In the genomic region with DNA sequence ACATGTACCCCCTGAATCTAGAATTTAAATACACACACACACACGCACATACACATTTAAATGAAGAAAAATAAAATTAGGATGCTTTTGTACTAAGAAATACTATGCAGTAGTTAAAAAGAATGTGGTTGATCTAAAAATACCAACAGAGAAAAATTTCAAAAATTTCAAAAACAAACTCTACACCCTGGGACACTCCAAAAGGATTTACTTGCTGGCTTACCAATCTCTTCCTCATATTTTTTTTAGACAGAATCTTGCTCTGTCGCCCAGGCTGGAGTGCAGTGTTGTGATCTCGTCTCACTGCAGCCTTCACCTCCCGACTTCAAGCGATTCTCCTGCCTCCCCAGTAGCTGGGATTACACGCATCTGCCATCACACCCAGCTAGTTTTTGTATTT, we compare ENCODE assay signal across 21 cellular contexts.
"Had no signal": no experiment of that assay in that cellular context is flagged by ENCODE, and none has a peak within 500 bp of the region (broad histone marks: within the 10 kb centered on the region; RNA-seq: fewer than 3 reads in every experiment).

No MANE protein-coding gene starts in this region.

- H3K27me3 Mint-ChIP-seq: naive thymus-derived CD8-positive, alpha-beta T cell; T-cell had no signal

- H3K9me3 ChIP-seq: gastroesophageal sphincter, ovary, psoas muscle, right atrium auricular region, stomach had no signal

- H3K4me1 ChIP-seq: gastroesophageal sphincter, psoas muscle, right atrium auricular region, stomach had no signal

- DNase-seq: activated CD4-positive, alpha-beta T cell treated with anti-CD3 and anti-CD28 coated beads, Interleukin-2, amount 50 U/mL, for 1 hour; activated CD4-positive, CD25-positive, alpha-beta regulatory T cell treated with anti-CD3 and anti-CD28 coated beads, Interleukin-2, amount 50 U/mL, for 72 hours; activated CD8-positive, alpha-beta T cell treated with anti-CD3 and anti-CD28 coated beads, Interleukin-2, amount 10 ng/mL, durations not matched to agents 7 days and 5 days; brain microvascular endothelial cell; caudate nucleus; head of caudate nucleus; hypothalamus; naive thymus-derived CD8-positive, alpha-beta T cell; psoas muscle; stimulated activated CD4-positive, alpha-beta T cell treated with anti-CD3 and anti-CD28 coated beads, Interleukin-2, amount 100 ng/mL, for 24 hours; stomach; T-cell; WERI-Rb-1 had no signal

- H3K27ac Mint-ChIP-seq: activated CD8-positive, alpha-beta T cell treated with anti-CD3 and anti-CD28 coated beads, Interleukin-2, amount 10 ng/mL, durations not matched to agents 7 days and 5 days; activated naive CD4-positive, alpha-beta T cell treated with anti-CD3 and anti-CD28 coated beads, Interleukin-2, amount 50 U/mL, for 72 hours; activated T-helper 1 cell treated with anti-CD3 and anti-CD28 coated beads, Interleukin-12 subunit alpha, Interleukin-12 subunit beta, Interleukin-2, Interleukin-4 antibody, amounts not matched to agents 30 ng/mL and 10 ng/mL and 1 ng/mL, durations not matched to agents 14 hours and 24 hours and 36 hours; naive thymus-derived CD8-positive, alpha-beta T cell; stimulated activated effector memory CD8-positive, alpha-beta T cell treated with anti-CD3 and anti-CD28 coated beads, Interleukin-12 subunit alpha, Interleukin-12 subunit beta, amount 100 ng/mL, for 72 hours; T-cell had no signal

- H3K36me3 Mint-ChIP-seq: activated naive CD4-positive, alpha-beta T cell treated with anti-CD3 and anti-CD28 coated beads, Interleukin-2, amount 50 U/mL, for 72 hours; naive thymus-derived CD8-positive, alpha-beta T cell; stimulated activated effector memory CD8-positive, alpha-beta T cell treated with anti-CD3 and anti-CD28 coated beads, Interleukin-12 subunit alpha, Interleukin-12 subunit beta, amount 100 ng/mL, for 72 hours had no signal

- ATAC-seq: activated CD8-positive, alpha-beta T cell treated with anti-CD3 and anti-CD28 coated beads, Interleukin-2, amount 10 ng/mL, durations not matched to agents 7 days and 5 days; activated naive CD4-positive, alpha-beta T cell treated with anti-CD3 and anti-CD28 coated beads, Interleukin-2, amount 50 U/mL, for 72 hours; gastroesophageal sphincter; naive thymus-derived CD8-positive, alpha-beta T cell; psoas muscle; stimulated activated effector memory CD8-positive, alpha-beta T cell treated with anti-CD3 and anti-CD28 coated beads, Interleukin-12 subunit alpha, Interleukin-12 subunit beta, amount 100 ng/mL, for 72 hours; T-cell had no signal

- H3K27ac ChIP-seq: brain microvascular endothelial cell, epithelial cell of prostate, ovary, psoas muscle, right atrium auricular region, WERI-Rb-1 had no signal

- H3K4me3 ChIP-seq: gastroesophageal sphincter, ovary, psoas muscle, right atrium auricular region, skin epidermis, stomach had no signal

- H3K27me3 ChIP-seq: brain microvascular endothelial cell, gastroesophageal sphincter, ovary, right atrium auricular region, stomach had no signal

- H3K9me3 Mint-ChIP-seq: activated naive CD4-positive, alpha-beta T cell treated with anti-CD3 and anti-CD28 coated beads, Interleukin-2, amount 50 U/mL, for 72 hours; activated T-helper 1 cell treated with anti-CD3 and anti-CD28 coated beads, Interleukin-12 subunit alpha, Interleukin-12 subunit beta, Interleukin-2, Interleukin-4 antibody, amounts not matched to agents 30 ng/mL and 10 ng/mL and 1 ng/mL, durations not matched to agents 14 hours and 24 hours and 36 hours; naive thymus-derived CD8-positive, alpha-beta T cell; stimulated activated effector memory CD8-positive, alpha-beta T cell treated with anti-CD3 and anti-CD28 coated beads, Interleukin-12 subunit alpha, Interleukin-12 subunit beta, amount 100 ng/mL, for 72 hours; T-cell had no signal

- H3K4me3 Mint-ChIP-seq: activated CD8-positive, alpha-beta T cell treated with anti-CD3 and anti-CD28 coated beads, Interleukin-2, amount 10 ng/mL, durations not matched to agents 7 days and 5 days; activated T-helper 1 cell treated with anti-CD3 and anti-CD28 coated beads, Interleukin-12 subunit alpha, Interleukin-12 subunit beta, Interleukin-2, Interleukin-4 antibody, amounts not matched to agents 30 ng/mL and 10 ng/mL and 1 ng/mL, durations not matched to agents 14 hours and 24 hours and 36 hours; naive thymus-derived CD8-positive, alpha-beta T cell; stimulated activated effector memory CD8-positive, alpha-beta T cell treated with anti-CD3 and anti-CD28 coated beads, Interleukin-12 subunit alpha, Interleukin-12 subunit beta, amount 100 ng/mL, for 72 hours; T-cell had no signal

- H3K36me3 ChIP-seq: brain microvascular endothelial cell, gastroesophageal sphincter, ovary, right atrium auricular region, stomach, WERI-Rb-1 had no signal
